Comparison of ENCODE assay signal across 1 cellular context in the genomic region with DNA sequence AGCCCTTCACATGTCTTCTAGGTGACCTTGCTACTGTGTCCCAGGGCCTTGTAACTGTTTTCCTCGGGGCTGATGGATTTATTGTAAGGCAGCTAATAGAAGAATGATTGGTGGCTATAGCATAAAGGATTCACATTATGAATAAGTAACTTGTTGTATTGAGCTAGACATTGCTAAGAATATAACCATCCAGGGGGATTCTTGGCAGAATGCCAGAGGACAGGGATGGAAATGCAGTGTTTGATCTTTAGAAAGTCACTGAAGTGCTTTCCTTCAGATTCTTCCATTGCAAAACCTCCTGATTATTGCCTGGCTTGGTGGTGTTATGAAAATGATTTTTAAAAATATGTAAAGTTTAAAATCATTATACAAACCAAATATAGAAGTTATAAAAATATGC.
A peak's percentile ranks its signal among the peaks of the same experiment; 100 is the strongest.
TF ChIP-seq lines count a peak whose summit lies in the region.

No MANE protein-coding gene starts in this region.

TF ChIP-seq in K562, 482 proteins besides CTCF, POLR2A, EP300 and RAD21:
- TF ChIP-seq NFIX (CRISPR knock-in tag; IDR thresholded peaks at IDR 0.05; ENCODE audit: low read depth): peak; percentile 88
- no peak for TF ChIP-seq STAT5B (CRISPR knock-in tag; IDR thresholded peaks at IDR 0.05)
- TF ChIP-seq NFIC (IDR thresholded peaks at IDR 0.05): peak; percentile 90
- TF ChIP-seq ZNF79 (CRISPR knock-in tag; IDR thresholded peaks at IDR 0.05; ENCODE audit: low read depth): no peak
